In the genomic region with DNA sequence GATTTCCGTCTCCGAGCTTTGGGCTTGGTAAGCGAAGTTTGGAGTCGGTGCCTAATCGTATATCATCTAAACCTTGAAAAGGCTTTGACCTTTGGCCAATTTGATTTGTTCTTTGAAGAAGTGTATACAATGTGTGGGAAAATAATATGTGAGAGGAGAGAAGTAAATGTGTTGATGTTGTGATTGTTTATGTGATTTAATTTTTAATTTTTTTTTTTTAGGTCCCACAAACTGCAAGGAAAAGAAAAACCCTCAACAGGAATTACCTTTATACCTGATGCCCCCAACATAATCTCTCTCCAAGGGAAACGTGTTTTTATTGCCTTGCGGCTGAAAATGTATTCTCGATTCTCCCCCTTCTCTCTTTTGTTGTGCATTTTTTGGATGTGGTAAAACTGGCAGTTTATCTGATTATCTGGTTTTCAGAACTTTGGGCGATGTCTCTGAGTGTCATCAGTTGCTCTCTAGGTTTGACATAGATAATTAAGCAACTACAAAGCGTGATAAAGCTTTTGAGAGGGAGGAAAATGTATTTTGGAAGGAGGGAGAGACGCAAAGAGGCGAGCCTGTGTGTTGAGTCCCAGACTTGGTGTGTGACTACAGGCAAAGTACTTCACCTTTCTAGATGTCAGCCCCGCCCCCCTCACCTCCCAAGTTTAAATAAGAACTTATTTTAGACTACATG, we compare ENCODE assay signal across 8 cellular contexts. TPM values are rescaled to one million over a fixed set of nuclear protein-coding genes. Genes with fewer than 3 reads are reported as not detected.
DNase-seq lines count a peak whose midpoint lies in the region; ATAC-seq and TF ChIP-seq lines count a peak whose summit lies in the region.

No MANE protein-coding gene starts in this region.

- no peaks in the 10 kb centered on the region for H3F3A ChIP-seq in neural cell (ENCODE audit: insufficient read depth, low read length, poor library complexity, severe bottlenecking)

- H3K27ac Mint-ChIP-seq in activated B cell treated with CpG ODN at 0.5 μM for 24 hours: peak overlapping the region; percentile 99

- peaks cover 35% of the 10 kb centered on the region for H3K4me1 Mint-ChIP-seq in activated B cell treated with CpG ODN at 0.5 μM for 24 hours

- H3K27me3 ChIP-seq in effector memory CD4-positive, alpha-beta T cell (replicated peaks; ENCODE audit: control insufficient read depth, insufficient read depth, low read length, poor library complexity, severe bottlenecking): no peaks in the 10 kb centered on the region
- no peaks in the 10 kb centered on the region for H3K27me3 ChIP-seq in neural cell (ENCODE audit: insufficient read depth, low read depth, low read length)

- peaks cover 29% of the 10 kb centered on the region for H3K79me2 ChIP-seq in neural cell (replicated peaks; ENCODE audit: insufficient read depth, low read length)

- peak overlapping the region; percentile 69 for H3K9ac ChIP-seq in neural cell (ENCODE audit: low read length)

- no peaks in the 10 kb centered on the region for H3K9me3 Mint-ChIP-seq in activated B cell treated with CpG ODN at 0.5 μM for 24 hours

- H3K9me3 ChIP-seq in effector memory CD4-positive, alpha-beta T cell (ENCODE audit: control insufficient read depth, low read length): no peaks in the 10 kb centered on the region
- no peaks in the 10 kb centered on the region for H3K9me3 ChIP-seq in neural cell (ENCODE audit: low read length)

- peak overlapping the region; percentile 38 for H3K4me2 ChIP-seq in neural cell (ENCODE audit: low read length)

- peak overlapping the region; percentile 17 for H2AFZ ChIP-seq in neural cell (ENCODE audit: low read depth, low read length)

- H3K4me3 Mint-ChIP-seq in activated B cell treated with CpG ODN at 0.5 μM for 24 hours: peak overlapping the region; percentile 93

- peak overlapping the region; percentile 49 for H3K4me3 ChIP-seq in effector memory CD4-positive, alpha-beta T cell (ENCODE audit: insufficient read depth, low read depth, low read length, poor library complexity, severe bottlenecking)
- H3K4me3 ChIP-seq in neural cell (ENCODE audit: low read length): peak overlapping the region; percentile 92

- no peaks in the 10 kb centered on the region for H3K9me2 ChIP-seq in neural cell (ENCODE audit: insufficient read depth, low read length)

- TF ChIP-seq RAD21 in neural cell (conservative IDR thresholded peaks at IDR 0.05): no peak

- H4K20me1 ChIP-seq in neural cell (ENCODE audit: insufficient read depth): peaks cover 18% of the 10 kb centered on the region

- no peaks in the 10 kb centered on the region for H3K27me3 Mint-ChIP-seq in activated B cell treated with CpG ODN at 0.5 μM for 24 hours

- H3K4me1 ChIP-seq in effector memory CD4-positive, alpha-beta T cell (ENCODE audit: control insufficient read depth, insufficient read depth, low read length, poor library complexity, severe bottlenecking): peaks cover 6% of the 10 kb centered on the region

- H3K27ac ChIP-seq in effector memory CD4-positive, alpha-beta T cell (ENCODE audit: insufficient read depth, low read length, poor library complexity, severe bottlenecking): peak overlapping the region; percentile 78
- H3K27ac ChIP-seq in neural cell (ENCODE audit: low read length): peak overlapping the region; percentile 88

- TF ChIP-seq CTCF in activated B cell treated with CpG ODN at 0.5 μM for 24 hours (IDR thresholded peaks at IDR 0.05): no peak
- TF ChIP-seq CTCF in neural cell (IDR thresholded peaks at IDR 0.05; ENCODE audit: poor library complexity, severe bottlenecking): no peak

- CTCF ChIA-PET in activated B cell treated with CpG ODN at 0.5 μM for 24 hours (lab: Charles Lee): interaction anchor here (1.0 to 1.9 kb wide), 9 partner anchors 10 to 202 kb away, joined by 3 to 15 read pairs (median 4); no protein-coding TSS in a partner anchor

- ATAC-seq in activated B cell treated with CpG ODN at 0.5 μM for 24 hours (ENCODE audit: low read depth) (no peak), HG03460 (IDR thresholded peaks at IDR 0.05; ENCODE audit: unreplicated experiment) (no peak), HG03378 (IDR thresholded peaks at IDR 0.05; ENCODE audit: unreplicated experiment) (no peak)

- intact Hi-C loops in activated B cell treated with CpG ODN at 0.5 μM for 24 hours (cut with micrococcal nuclease): loop anchor here (1.0 to 2.0 kb wide), 5 partner anchors 50 to 513 kb away; partner anchors contain the start of gene MSH2

- peaks cover 22% of the 10 kb centered on the region for H3K36me3 Mint-ChIP-seq in activated B cell treated with CpG ODN at 0.5 μM for 24 hours (ENCODE audit: low read depth)

- TF ChIP-seq EP300 in neural cell (conservative IDR thresholded peaks at IDR 0.05; ENCODE audit: poor library complexity, severe bottlenecking): no peak

- DNase-seq in NCI-H82 (lab: John Stamatoyannopoulos, UW) (peak; percentile 42), NCI-H82 treated with DMSO at 0.1 percent for 48 hours (lab: John Stamatoyannopoulos, UW; ENCODE audit: unreplicated experiment) (no peak), activated B cell treated with CpG ODN at 0.5 μM for 24 hours (no peak), DMS153 (lab: John Stamatoyannopoulos, UW) (no peak)
- peak in 2 of 3 donors; percentile 17 to 25 for DNase-seq in effector memory CD4-positive, alpha-beta T cell

- POLR2A ChIA-PET in activated B cell treated with CpG ODN at 0.5 μM for 24 hours (lab: Charles Lee): interaction anchor here (0.5 to 1.6 kb wide), 11 partner anchors 10 to 515 kb away, joined by 3 to 21 read pairs (median 3); partner anchors contain the start of gene MSH6

- H3K36me3 ChIP-seq in effector memory CD4-positive, alpha-beta T cell (ENCODE audit: control insufficient read depth, insufficient read depth, low read length): no peaks in the 10 kb centered on the region
- H3K36me3 ChIP-seq in neural cell (ENCODE audit: insufficient read depth, low read length): no peaks in the 10 kb centered on the region

TF ChIP-seq in neural cell, 6 proteins besides CTCF, POLR2A, EP300 and RAD21:
- TF ChIP-seq SMC3 (conservative IDR thresholded peaks at IDR 0.05; ENCODE audit: poor library complexity) (no peak), EZH2 (IDR thresholded peaks at IDR 0.05; ENCODE audit: borderline replicate concordance, insufficient read depth, low read length, poor library complexity, severe bottlenecking) (no peak), TAF1 (IDR thresholded peaks at IDR 0.05; ENCODE audit: low read depth) (no peak), MXI1 (conservative IDR thresholded peaks at IDR 0.05; ENCODE audit: poor library complexity, severe bottlenecking) (no peak), REST (IDR thresholded peaks at IDR 0.05; ENCODE audit: borderline replicate concordance) (no peak), POLR2AphosphoS5 (IDR thresholded peaks at IDR 0.05) (no peak)

RNA-seq across cellular contexts. Expression of gene FBXO11, which starts 0.9 kb away (rescaled TPM):
- 77.8 and 89.1 TPM in 2 replicates for total RNA-seq in activated B cell treated with CpG ODN at 0.5 μM for 24 hours
- 125 and 132 TPM in 2 replicates for polyA plus RNA-seq in neural cell
- 185 and 247 TPM in 2 replicates for polyA minus RNA-seq in neural cell

Comparison
In these comparisons a context has a peak if more than half of its experiments do, and no peak if none do; other contexts are left out.
1. DNase-seq: peak in NCI-H82 (single experiment) and effector memory CD4-positive, alpha-beta T cell (2 of 3); none in NCI-H82 treated with DMSO at 0.1 percent for 48 hours (single experiment), activated B cell treated with CpG ODN at 0.5 μM for 24 hours (single experiment) and DMS153 (single experiment).